In the genomic region with DNA sequence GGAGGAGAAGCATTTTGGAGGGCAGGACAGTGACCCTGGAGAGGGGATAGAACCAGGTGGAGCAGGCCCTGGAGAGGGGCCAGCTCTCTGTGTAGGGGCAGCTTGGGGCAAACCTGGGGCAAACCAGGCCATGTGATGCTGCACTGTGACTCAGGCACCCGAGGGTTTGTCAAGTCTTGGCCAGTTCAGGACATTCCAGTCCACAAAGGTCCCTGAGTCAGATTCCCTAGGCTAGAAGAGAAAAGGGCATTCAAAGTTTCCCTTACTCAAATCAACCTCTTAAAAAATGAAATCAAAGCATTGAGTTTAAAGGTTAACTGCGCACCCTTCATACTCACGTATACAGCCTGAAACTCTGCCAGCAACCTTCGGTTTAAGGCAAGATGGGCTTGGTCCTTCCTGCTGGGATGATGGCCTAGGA, we compare ENCODE assay signal across 16 cellular contexts. TPM values are rescaled to one million over a fixed set of nuclear protein-coding genes. Genes with fewer than 3 reads are reported as not detected.
DNase-seq lines count a peak whose midpoint lies in the region; ATAC-seq and TF ChIP-seq lines count a peak whose summit lies in the region.
"Had no signal": no experiment of that assay in that cellular context is flagged by ENCODE, and none has a peak within 500 bp of the region (broad histone marks: within the 10 kb centered on the region; RNA-seq: fewer than 3 reads in every experiment).

No MANE protein-coding gene starts in this region.

- H3K27me3 ChIP-seq in spleen (replicated peaks in 1 of 7): peaks cover 0 to 50% (median 0%) of the 10 kb centered on the region in 7 donors

- H3K4me3 ChIP-seq in fibroblast of pulmonary artery (replicated peaks; ENCODE audit: low read depth, low read length) (no peak overlapping the region), spleen (no peak overlapping the region)
- H3K4me3 ChIP-seq: esophagus muscularis mucosa had no signal

- intact Hi-C loops in spleen (cut with DNase I; ENCODE audit: low total_unique reads): no loop called here

- ATAC-seq in activated T-helper 17 cell treated with anti-CD3 and anti-CD28 coated beads, Interleukin-2, amount 50 U/mL, for 72 hours (replicated peaks): peak; percentile 31

- TF ChIP-seq POLR2A in spleen (IDR thresholded peaks at IDR 0.05): no peak

- H3K4me1 ChIP-seq in spleen: peaks cover 7 to 22% (median 20%) of the 10 kb centered on the region in 6 donors

- H3K36me3 ChIP-seq in spleen: no peaks in the 10 kb centered on the region
- H3K36me3 ChIP-seq: esophagus muscularis mucosa had no signal

- no peaks in the 10 kb centered on the region for H3K9me3 Mint-ChIP-seq in activated T-helper 17 cell treated with anti-CD3 and anti-CD28 coated beads, Interleukin-2, amount 50 U/mL, for 72 hours
- H3K9me3 Mint-ChIP-seq: activated T-helper 1 cell treated with anti-CD3 and anti-CD28 coated beads, Interleukin-12 subunit alpha, Interleukin-12 subunit beta, Interleukin-2, Interleukin-4 antibody, amounts not matched to agents 30 ng/mL and 10 ng/mL and 1 ng/mL, durations not matched to agents 14 hours and 24 hours and 36 hours had no signal

- no peaks in the 10 kb centered on the region for H3K36me3 Mint-ChIP-seq in activated T-helper 17 cell treated with anti-CD3 and anti-CD28 coated beads, Interleukin-2, amount 50 U/mL, for 72 hours (ENCODE audit: low read depth)
- H3K36me3 Mint-ChIP-seq: activated CD4-positive, alpha-beta memory T cell treated with anti-CD3 and anti-CD28 coated beads for 36 hours; naive B cell had no signal

- peaks cover 33% of the 10 kb centered on the region for H3K27me3 Mint-ChIP-seq in activated T-helper 17 cell treated with anti-CD3 and anti-CD28 coated beads, Interleukin-2, amount 50 U/mL, for 72 hours

- H3K4me1 Mint-ChIP-seq in activated T-helper 17 cell treated with anti-CD3 and anti-CD28 coated beads, Interleukin-2, amount 50 U/mL, for 72 hours: no peaks in the 10 kb centered on the region

- H3K27ac ChIP-seq in spleen: peak overlapping the region in 7 of 8 donors; percentile 32 to 67 (median 43)
- H3K27ac ChIP-seq: esophagus muscularis mucosa had no signal

- no peak overlapping the region for H3K4me3 Mint-ChIP-seq in activated T-helper 17 cell treated with anti-CD3 and anti-CD28 coated beads, Interleukin-2, amount 50 U/mL, for 72 hours
- H3K4me3 Mint-ChIP-seq: activated CD4-positive, alpha-beta memory T cell treated with anti-CD3 and anti-CD28 coated beads for 36 hours; activated T-helper 1 cell treated with anti-CD3 and anti-CD28 coated beads, Interleukin-12 subunit alpha, Interleukin-12 subunit beta, Interleukin-2, Interleukin-4 antibody, amounts not matched to agents 30 ng/mL and 10 ng/mL and 1 ng/mL, durations not matched to agents 14 hours and 24 hours and 36 hours had no signal

- peak; percentile 84 for DNase-seq in HPDE6-E6E7 (ENCODE audit: extremely low spot score)
- DNase-seq in fibroblast of pulmonary artery (ENCODE audit: low read depth): peak; percentile 29
- DNase-seq in spleen: no peak
- DNase-seq in NCI-H146 (lab: John Stamatoyannopoulos, UW): no peak
- no peak for DNase-seq in activated CD4-positive, CD25-positive, alpha-beta regulatory T cell treated with anti-CD3 and anti-CD28 coated beads, Interleukin-2, amount 50 U/mL, for 72 hours
- DNase-seq in NCI-H1417 treated with DMSO at 0.1 percent for 48 hours (lab: John Stamatoyannopoulos, UW): no peak
- DNase-seq: activated CD4-positive, alpha-beta memory T cell treated with anti-CD3 and anti-CD28 coated beads for 36 hours; DMS79 treated with DMSO at 0.1 percent for 48 hours; naive B cell; NCI-H187; NCI-H524 had no signal

- H3K9me3 ChIP-seq in spleen: peaks cover 0 to 3% (median 0%) of the 10 kb centered on the region in 8 donors
- H3K9me3 ChIP-seq: esophagus muscularis mucosa had no signal

- 48 to 57% (median 55%) methylated on average over 4 of the region's 4 CpGs for WGBS in spleen, 5 donors

- no peak overlapping the region for H3K27ac Mint-ChIP-seq in activated T-helper 17 cell treated with anti-CD3 and anti-CD28 coated beads, Interleukin-2, amount 50 U/mL, for 72 hours
- H3K27ac Mint-ChIP-seq: activated CD4-positive, alpha-beta memory T cell treated with anti-CD3 and anti-CD28 coated beads for 36 hours; activated T-helper 1 cell treated with anti-CD3 and anti-CD28 coated beads, Interleukin-12 subunit alpha, Interleukin-12 subunit beta, Interleukin-2, Interleukin-4 antibody, amounts not matched to agents 30 ng/mL and 10 ng/mL and 1 ng/mL, durations not matched to agents 14 hours and 24 hours and 36 hours had no signal

- no peak for TF ChIP-seq CTCF in fibroblast of pulmonary artery (IDR thresholded peaks at IDR 0.05; ENCODE audit: low read length, missing control alignments)
- TF ChIP-seq CTCF in spleen (IDR thresholded peaks at IDR 0.05 in 8 of 11, conservative IDR thresholded peaks at IDR 0.05 in 3 of 11): no peak

RNA-seq across cellular contexts. Expression of gene PLA2G2C, which starts 25.2 kb away (rescaled TPM):
- total RNA-seq in activated T-helper 17 cell treated with anti-CD3 and anti-CD28 coated beads, Interleukin-2, amount 50 U/mL, for 72 hours: under 1 TPM; 0.06 to 0.26 TPM
- under 1 TPM in 1 of 7 donors, not detected in 6; 0.17 TPM for total RNA-seq in spleen
- not detected for polyA plus RNA-seq in spleen
- total RNA-seq: LHCN-M2 had no signal
- polyA plus RNA-seq: BJ had no signal

RNA-seq across cellular contexts. Expression of gene UBXN10, which starts 25.6 kb away (rescaled TPM):
- under 1 TPM; 0.37 to 0.63 TPM for total RNA-seq in activated T-helper 17 cell treated with anti-CD3 and anti-CD28 coated beads, Interleukin-2, amount 50 U/mL, for 72 hours
- total RNA-seq in spleen: under 1 TPM; 0.15 to 0.26 (median 0.19) TPM
- polyA plus RNA-seq in spleen: under 1 TPM; 0.07 to 0.18 (median 0.10) TPM
- total RNA-seq: LHCN-M2 had no signal
- polyA plus RNA-seq: BJ had no signal

Comparison
In these comparisons a context has a peak if more than half of its experiments do, and no peak if none do; other contexts are left out.
1. DNase-seq: peak in HPDE6-E6E7 (single experiment) and fibroblast of pulmonary artery (single experiment); none in spleen (single experiment), NCI-H146 (single experiment), activated CD4-positive, CD25-positive, alpha-beta regulatory T cell treated with anti-CD3 and anti-CD28 coated beads, Interleukin-2, amount 50 U/mL, for 72 hours (single experiment) and NCI-H1417 treated with DMSO at 0.1 percent for 48 hours (single experiment).